13 cellular contexts compared by ENCODE assay signal in the genomic region with DNA sequence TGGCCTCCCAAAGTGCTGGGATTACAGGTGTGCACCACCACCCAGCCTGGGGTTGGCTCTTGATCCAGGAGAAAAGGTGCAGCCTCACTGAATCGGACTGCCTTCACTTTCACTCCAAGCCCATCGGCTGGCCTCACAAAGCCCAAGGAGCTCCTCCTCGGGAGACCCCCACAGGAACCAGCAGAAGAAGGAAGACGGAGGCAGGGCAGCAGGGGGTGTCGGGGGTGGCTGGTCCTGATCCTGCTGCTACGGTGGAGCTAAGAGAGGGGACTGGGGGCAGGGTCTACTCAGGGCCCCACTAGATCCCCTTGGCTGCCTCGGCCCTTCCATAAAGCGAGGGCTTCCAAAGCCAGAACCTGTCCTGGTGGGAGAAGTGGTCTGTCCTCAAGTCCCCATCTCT.
DNase-seq lines count a peak whose midpoint lies in the region; ATAC-seq and TF ChIP-seq lines count a peak whose summit lies in the region.
"Had no signal": no experiment of that assay in that cellular context is flagged by ENCODE, and none has a peak within 500 bp of the region (broad histone marks: within the 10 kb centered on the region; RNA-seq: fewer than 3 reads in every experiment).

No MANE protein-coding gene starts in this region.

- DNase-seq in CD8-positive, alpha-beta T cell, result peak in 1 of 7 experiments; percentile 7
- no peak for DNase-seq in activated naive CD8-positive, alpha-beta T cell treated with anti-CD3 and anti-CD28 coated beads, Interleukin-2, amount 50 U/mL, for 24 hours
- peak; percentile 54 for DNase-seq in natural killer cell treated with Interleukin-12 subunit alpha and Interleukin-12 subunit beta and Interleukin-15 and Interleukin-18, amount 100 ng/mL, for 72 hours (ENCODE audit: low spot score)
- DNase-seq in KBM-7, result no peak
- no peak for DNase-seq in NCI-H82 (lab: John Stamatoyannopoulos, UW)
- DNase-seq in immature natural killer cell, result no peak
- DNase-seq: NCI-H1105 had no signal

- peaks cover 88% of the 10 kb centered on the region for H3K4me1 ChIP-seq in BLaER1
- H3K4me1 ChIP-seq in CD8-positive, alpha-beta T cell (ENCODE audit: insufficient read depth, low read length), result peaks cover 60% of the 10 kb centered on the region

- H3K4me2 ChIP-seq in BLaER1, result peak overlapping the region; percentile 81

- CTCF ChIA-PET in CD8-positive, alpha-beta T cell (lab: Charles Lee), result interaction anchor here (1.1 to 4.9 kb wide), 7 partner anchors 8 to 184 kb away, joined by 3 to 33 read pairs (median 19); no protein-coding TSS in a partner anchor

- in situ Hi-C loops in KBM-7 (cut with MboI; ENCODE audit: low pct_unique_long_range_greater_than_20kb, low sequenced_read_pairs), result no loop called here

- H3K9ac ChIP-seq in BLaER1, result peak overlapping the region; percentile 67

- POLR2A ChIA-PET in CD8-positive, alpha-beta T cell (lab: Charles Lee), result interaction anchor here (1.0 to 1.7 kb wide), 4 partner anchors 9 to 297 kb away, joined by 3 to 6 read pairs (median 4); a partner anchor contains a TSS

- peaks cover 73% of the 10 kb centered on the region for H3K36me3 Mint-ChIP-seq in CD8-positive, alpha-beta T cell
- H3K36me3 Mint-ChIP-seq in activated naive CD8-positive, alpha-beta T cell treated with anti-CD3 and anti-CD28 coated beads, Interleukin-2, amount 50 U/mL, for 24 hours (ENCODE audit: low read depth), result peaks cover 25% of the 10 kb centered on the region
- no peaks in the 10 kb centered on the region for H3K36me3 Mint-ChIP-seq in natural killer cell treated with Interleukin-12 subunit alpha and Interleukin-12 subunit beta and Interleukin-15 and Interleukin-18, amount 100 ng/mL, for 72 hours
- H3K36me3 Mint-ChIP-seq in immature natural killer cell, result peaks cover 0 to 12% (median 0%) of the 10 kb centered on the region in 3 donors

- intact Hi-C loops in CD8-positive, alpha-beta T cell (cut with DNase I, micrococcal nuclease), result no loop called here

- no peak for ATAC-seq in CD8-positive, alpha-beta T cell
- ATAC-seq in activated naive CD8-positive, alpha-beta T cell treated with anti-CD3 and anti-CD28 coated beads, Interleukin-2, amount 50 U/mL, for 24 hours, result no peak
- ATAC-seq in natural killer cell treated with Interleukin-12 subunit alpha and Interleukin-12 subunit beta and Interleukin-15 and Interleukin-18, amount 100 ng/mL, for 72 hours, result no peak

- H3K4me3 Mint-ChIP-seq in CD8-positive, alpha-beta T cell, result no peak overlapping the region
- no peak overlapping the region for H3K4me3 Mint-ChIP-seq in activated naive CD8-positive, alpha-beta T cell treated with anti-CD3 and anti-CD28 coated beads, Interleukin-2, amount 50 U/mL, for 24 hours
- H3K4me3 Mint-ChIP-seq in natural killer cell treated with Interleukin-12 subunit alpha and Interleukin-12 subunit beta and Interleukin-15 and Interleukin-18, amount 100 ng/mL, for 72 hours, result no peak overlapping the region
- H3K4me3 Mint-ChIP-seq in immature natural killer cell, result peak overlapping the region in 1 of 5 donors; percentile 27
- H3K4me3 Mint-ChIP-seq: brain had no signal

- H3K4me1 Mint-ChIP-seq in CD8-positive, alpha-beta T cell (ENCODE audit: low read depth), result peaks cover 55% of the 10 kb centered on the region
- H3K4me1 Mint-ChIP-seq in activated naive CD8-positive, alpha-beta T cell treated with anti-CD3 and anti-CD28 coated beads, Interleukin-2, amount 50 U/mL, for 24 hours, result peaks cover 60% of the 10 kb centered on the region
- H3K4me1 Mint-ChIP-seq in natural killer cell treated with Interleukin-12 subunit alpha and Interleukin-12 subunit beta and Interleukin-15 and Interleukin-18, amount 100 ng/mL, for 72 hours (ENCODE audit: low read depth in 2 of 2), result peaks cover 12 to 28% of the 10 kb centered on the region in 2 donors
- peaks cover 33 to 45% of the 10 kb centered on the region in 2 donors for H3K4me1 Mint-ChIP-seq in immature natural killer cell

- H3K27me3 ChIP-seq in BLaER1, result no peaks in the 10 kb centered on the region
- no peaks in the 10 kb centered on the region for H3K27me3 ChIP-seq in CD8-positive, alpha-beta T cell (ENCODE audit: insufficient read depth, low read length)
- H3K27me3 ChIP-seq: upper lobe of left lung had no signal

- no peaks in the 10 kb centered on the region for H3K9me3 Mint-ChIP-seq in CD8-positive, alpha-beta T cell
- H3K9me3 Mint-ChIP-seq in activated naive CD8-positive, alpha-beta T cell treated with anti-CD3 and anti-CD28 coated beads, Interleukin-2, amount 50 U/mL, for 24 hours, result no peaks in the 10 kb centered on the region
- no peaks in the 10 kb centered on the region for H3K9me3 Mint-ChIP-seq in natural killer cell treated with Interleukin-12 subunit alpha and Interleukin-12 subunit beta and Interleukin-15 and Interleukin-18, amount 100 ng/mL, for 72 hours
- no peaks in the 10 kb centered on the region for H3K9me3 Mint-ChIP-seq in immature natural killer cell
- H3K9me3 Mint-ChIP-seq: activated T-cell treated with anti-CD3 and anti-CD28 coated beads, Interleukin-2, amount 50 U/mL, for 72 hours; IgD-negative memory B cell had no signal

- H3K9me3 ChIP-seq in BLaER1, result no peaks in the 10 kb centered on the region
- H3K9me3 ChIP-seq in CD8-positive, alpha-beta T cell (ENCODE audit: low read length), result no peaks in the 10 kb centered on the region
- H3K9me3 ChIP-seq: upper lobe of left lung had no signal

- no peak overlapping the region for H3K4me3 ChIP-seq in BLaER1
- no peak overlapping the region for H3K4me3 ChIP-seq in CD8-positive, alpha-beta T cell (ENCODE audit: low read depth, low read length)
- H3K4me3 ChIP-seq: upper lobe of left lung had no signal

- TF ChIP-seq CTCF in CD8-positive, alpha-beta T cell (IDR thresholded peaks at IDR 0.05), result no peak

- peaks cover 36% of the 10 kb centered on the region for H4K20me1 ChIP-seq in BLaER1

- peaks cover 60% of the 10 kb centered on the region for H3K36me3 ChIP-seq in BLaER1
- peaks cover 77% of the 10 kb centered on the region for H3K36me3 ChIP-seq in CD8-positive, alpha-beta T cell (ENCODE audit: insufficient read depth, low read length)

- peak overlapping the region; percentile 89 for H3K27ac Mint-ChIP-seq in CD8-positive, alpha-beta T cell
- H3K27ac Mint-ChIP-seq in activated naive CD8-positive, alpha-beta T cell treated with anti-CD3 and anti-CD28 coated beads, Interleukin-2, amount 50 U/mL, for 24 hours, result peak overlapping the region; percentile 81
- peak overlapping the region in 1 of 2 donors; percentile 39 for H3K27ac Mint-ChIP-seq in natural killer cell treated with Interleukin-12 subunit alpha and Interleukin-12 subunit beta and Interleukin-15 and Interleukin-18, amount 100 ng/mL, for 72 hours
- H3K27ac Mint-ChIP-seq in immature natural killer cell, result peak overlapping the region in 3 of 6 donors; percentile 40 to 87 (median 85)

- H3K27me3 Mint-ChIP-seq in CD8-positive, alpha-beta T cell (ENCODE audit: low read depth), result no peaks in the 10 kb centered on the region
- H3K27me3 Mint-ChIP-seq in activated naive CD8-positive, alpha-beta T cell treated with anti-CD3 and anti-CD28 coated beads, Interleukin-2, amount 50 U/mL, for 24 hours, result no peaks in the 10 kb centered on the region
- H3K27me3 Mint-ChIP-seq in natural killer cell treated with Interleukin-12 subunit alpha and Interleukin-12 subunit beta and Interleukin-15 and Interleukin-18, amount 100 ng/mL, for 72 hours, result no peaks in the 10 kb centered on the region
- peaks cover 0 to 7% (median 2%) of the 10 kb centered on the region in 3 donors for H3K27me3 Mint-ChIP-seq in immature natural killer cell (ENCODE audit: low read depth in 3 of 3)
- H3K27me3 Mint-ChIP-seq: IgD-negative memory B cell had no signal

- H3K27ac ChIP-seq in BLaER1, result peak overlapping the region; percentile 83
- H3K27ac ChIP-seq in CD8-positive, alpha-beta T cell (ENCODE audit: low read depth, low read length), result peak overlapping the region; percentile 27
- H3K27ac ChIP-seq: VCaP had no signal
